4 cellular contexts compared by ENCODE assay signal in the genomic region with DNA sequence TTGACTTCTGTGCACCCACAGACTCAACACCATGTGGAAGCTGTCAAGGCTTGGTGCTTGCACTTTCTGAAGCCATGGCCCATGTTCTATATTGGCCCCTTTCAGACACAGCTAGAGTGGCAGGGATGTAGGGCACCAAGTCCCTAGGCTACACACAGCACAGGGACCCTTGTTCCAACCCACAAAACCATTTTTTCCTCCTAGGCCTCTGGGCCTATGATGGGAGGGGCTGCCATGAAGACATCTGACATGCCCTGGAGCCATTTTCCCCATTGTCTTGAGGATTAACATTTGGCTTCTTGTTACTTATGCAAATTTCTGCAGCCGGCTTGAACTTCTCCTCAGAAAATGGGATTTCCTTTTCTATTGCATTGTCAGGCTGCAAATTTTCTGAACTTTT.
A peak's percentile ranks its signal among the peaks of the same experiment; 100 is the strongest.
TF ChIP-seq lines count a peak whose summit lies in the region.

No MANE protein-coding gene starts in this region.

TF ChIP-seq in A549, 52 proteins besides CTCF, POLR2A, EP300 and RAD21:
- TF ChIP-seq ZFP36 (IDR thresholded peaks at IDR 0.05; ENCODE audit: borderline replicate concordance, partially characterized antibody), result peak; percentile 89
TF ChIP-seq in A549: peak in this region for 1; not testable (repeated sequence) for 51.

TF ChIP-seq in HEK293, 187 proteins besides CTCF, POLR2A, EP300 and RAD21:
- TF ChIP-seq SETDB1 (IDR thresholded peaks at IDR 0.05; ENCODE audit: insufficient read length, low read length), result peak; percentile 40
- TF ChIP-seq ZNF585B (tag by site-specific recombination; IDR thresholded peaks at IDR 0.05), result peak; percentile 87

TF ChIP-seq in K562, 482 proteins besides CTCF, POLR2A, EP300 and RAD21:
- peak; percentile 34 for TF ChIP-seq ZFP36 (IDR thresholded peaks at IDR 0.05; ENCODE audit: low read depth, low read length, partially characterized antibody)

TF ChIP-seq in HepG2, 621 proteins besides CTCF, POLR2A, EP300 and RAD21:
- TF ChIP-seq ZNF788 (CRISPR knock-in tag; IDR thresholded peaks at IDR 0.05; ENCODE audit: borderline replicate concordance), result peak; percentile 28; the same call in 1 of the 2 replicates
- TF ChIP-seq SETDB1 (CRISPR knock-in tag; IDR thresholded peaks at IDR 0.05; ENCODE audit: borderline replicate concordance), result 0 out of 2 replicates have a peak, but pooled peaks have one; percentile 62
